8 cellular contexts compared by ENCODE assay signal in genomic region chr15:49876401-49877038, GRCh38.
DNase-seq lines count a peak whose midpoint lies in the region; ATAC-seq and TF ChIP-seq lines count a peak whose summit lies in the region.

No MANE protein-coding gene starts in this region.

- H3K36me3 Mint-ChIP-seq in natural killer cell treated with Interleukin-12 subunit alpha and Interleukin-12 subunit beta and Interleukin-15 and Interleukin-18, amount 100 ng/mL, for 72 hours, result peaks cover 52% of the 10 kb centered on the region
- H3K36me3 Mint-ChIP-seq in natural killer cell, result peaks cover 31% of the 10 kb centered on the region

- H3K9me3 ChIP-seq in aorta (ENCODE audit: control insufficient read depth, low read length), result no peaks in the 10 kb centered on the region

- intact Hi-C loops in natural killer cell (cut with micrococcal nuclease), result no loop called here
- intact Hi-C loops in aorta (cut with DNase I), result no loop called here

- peak overlapping the region; percentile 74 to 86 for H3K27ac ChIP-seq in coronary artery
- H3K27ac ChIP-seq in mesendoderm (ENCODE audit: low read depth, low read length), result no peak overlapping the region
- H3K27ac ChIP-seq in aorta (ENCODE audit: low read depth in 1 of 2, low read length in 2 of 2), result peak overlapping the region; percentile 77 to 99

- H3K4me3 Mint-ChIP-seq in natural killer cell treated with Interleukin-12 subunit alpha and Interleukin-12 subunit beta and Interleukin-15 and Interleukin-18, amount 100 ng/mL, for 72 hours, result no peak overlapping the region
- H3K4me3 Mint-ChIP-seq in natural killer cell, result no peak overlapping the region

- no peaks in the 10 kb centered on the region for H3K79me1 ChIP-seq in mesendoderm (ENCODE audit: low read length)

- H3K4me1 ChIP-seq in mesendoderm (ENCODE audit: control insufficient read depth, low read depth, low read length) (no peaks in the 10 kb centered on the region), aorta (ENCODE audit: control insufficient read depth in 1 of 2, insufficient read depth in 2 of 2, low read length in 2 of 2) (peaks cover 5 to 11% of the 10 kb centered on the region in 2 donors)

- H3K4me1 Mint-ChIP-seq in natural killer cell treated with Interleukin-12 subunit alpha and Interleukin-12 subunit beta and Interleukin-15 and Interleukin-18, amount 100 ng/mL, for 72 hours (ENCODE audit: low read depth in 2 of 2), result peaks cover 5 to 16% of the 10 kb centered on the region in 2 donors
- peaks cover 5 to 9% of the 10 kb centered on the region in 2 donors for H3K4me1 Mint-ChIP-seq in natural killer cell

- no peaks in the 10 kb centered on the region for H3K27me3 Mint-ChIP-seq in natural killer cell treated with Interleukin-12 subunit alpha and Interleukin-12 subunit beta and Interleukin-15 and Interleukin-18, amount 100 ng/mL, for 72 hours
- H3K27me3 Mint-ChIP-seq in natural killer cell (ENCODE audit: low read depth in 2 of 2), result no peaks in the 10 kb centered on the region

- no peaks in the 10 kb centered on the region for H3K27me3 ChIP-seq in mesendoderm (ENCODE audit: insufficient read depth, low read length, poor library complexity)
- no peaks in the 10 kb centered on the region for H3K27me3 ChIP-seq in aorta (ENCODE audit: control insufficient read depth in 1 of 2, insufficient read depth in 2 of 2, low read length in 1 of 2)

- H3K4me2 ChIP-seq in mesendoderm (ENCODE audit: low read length), result no peak overlapping the region

- no peak overlapping the region for H4K8ac ChIP-seq in mesendoderm (ENCODE audit: low read depth, low read length)

- H3K4ac ChIP-seq in mesendoderm (ENCODE audit: low read depth, low read length), result no peak overlapping the region

- H2BK15ac ChIP-seq in mesendoderm (replicated peaks; ENCODE audit: low read depth), result no peak overlapping the region

- ATAC-seq in natural killer cell treated with Interleukin-12 subunit alpha and Interleukin-12 subunit beta and Interleukin-15 and Interleukin-18, amount 100 ng/mL, for 72 hours, result no peak
- ATAC-seq in natural killer cell (no peak), aorta (ENCODE audit: low FRiP score) (peak; percentile 75), HG02571 (IDR thresholded peaks at IDR 0.05; ENCODE audit: unreplicated experiment) (no peak), HG02610 (IDR thresholded peaks at IDR 0.05; ENCODE audit: unreplicated experiment) (no peak)

- H4K5ac ChIP-seq in mesendoderm (ENCODE audit: low read length), result no peak overlapping the region

- H3K23ac ChIP-seq in mesendoderm (ENCODE audit: low read length), result no peak overlapping the region

- H3K36me3 ChIP-seq in mesendoderm (ENCODE audit: control insufficient read depth, insufficient read depth, low read length) (no peaks in the 10 kb centered on the region), aorta (ENCODE audit: control insufficient read depth in 1 of 2, insufficient read depth in 2 of 2, low read length in 1 of 2) (no peaks in the 10 kb centered on the region)

- DNase-seq in natural killer cell treated with Interleukin-12 subunit alpha and Interleukin-12 subunit beta and Interleukin-15 and Interleukin-18, amount 100 ng/mL, for 72 hours (ENCODE audit: low spot score), result no peak
- DNase-seq in natural killer cell, result no peak
- no peak for DNase-seq in coronary artery (ENCODE audit: low spot score)
- DNase-seq in mesendoderm, result peak; percentile 90
- DNase-seq in aorta, result no peak
- no peak for DNase-seq in NCI-H1417 (lab: John Stamatoyannopoulos, UW)

- H2BK5ac ChIP-seq in mesendoderm (ENCODE audit: low read length), result no peak overlapping the region

- peak overlapping the region; percentile 38 to 76 for H3K27ac Mint-ChIP-seq in natural killer cell treated with Interleukin-12 subunit alpha and Interleukin-12 subunit beta and Interleukin-15 and Interleukin-18, amount 100 ng/mL, for 72 hours
- H3K27ac Mint-ChIP-seq in natural killer cell, result peak overlapping the region in 1 of 2 donors; percentile 37

- no peak overlapping the region for H2BK120ac ChIP-seq in mesendoderm (ENCODE audit: low read depth, low read length)

- H3K4me3 ChIP-seq in coronary artery, result no peak overlapping the region
- H3K4me3 ChIP-seq in mesendoderm (ENCODE audit: low read length), result no peak overlapping the region
- no peak overlapping the region for H3K4me3 ChIP-seq in aorta (ENCODE audit: low read length in 2 of 2)

- H3K56ac ChIP-seq in mesendoderm (ENCODE audit: low read length), result no peak overlapping the region

- H3K79me2 ChIP-seq in mesendoderm (ENCODE audit: control insufficient read depth, insufficient read depth, low read length), result no peaks in the 10 kb centered on the region

- WGBS in mesendoderm (ENCODE audit: extremely low coverage, insufficient coverage, low lambda C conversion rate), result no CpG with 5 or more reads among the region's 5 CpGs
- 47 to 50% methylated on average over 5 of the region's 5 CpGs for WGBS in aorta, 2 donors

- TF ChIP-seq CTCF in natural killer cell (IDR thresholded peaks at IDR 0.05), result no peak
- TF ChIP-seq CTCF in coronary artery (IDR thresholded peaks at IDR 0.05), result no peak

- H3K9me3 Mint-ChIP-seq in natural killer cell treated with Interleukin-12 subunit alpha and Interleukin-12 subunit beta and Interleukin-15 and Interleukin-18, amount 100 ng/mL, for 72 hours, result no peaks in the 10 kb centered on the region
- H3K9me3 Mint-ChIP-seq in natural killer cell, result no peaks in the 10 kb centered on the region

- H3K9ac ChIP-seq in mesendoderm (ENCODE audit: low read length), result no peak overlapping the region

- no peak overlapping the region for H2AK5ac ChIP-seq in mesendoderm (ENCODE audit: low read length)

- H3K18ac ChIP-seq in mesendoderm (ENCODE audit: low read length), result no peak overlapping the region
